16 cellular contexts compared by ENCODE assay signal in genomic region chr16:87056551-87056950, GRCh38.
"Had no signal": no experiment of that assay in that cellular context is flagged by ENCODE, and none has a peak within 500 bp of the region (broad histone marks: within the 10 kb centered on the region; RNA-seq: fewer than 3 reads in every experiment).

No MANE protein-coding gene starts in this region.

- H3K36me3 ChIP-seq: heart left ventricle had no signal

- H3K4me3 Mint-ChIP-seq: naive thymus-derived CD4-positive, alpha-beta T cell; nephron progenitor cell had no signal

- H3K27ac ChIP-seq: dorsolateral prefrontal cortex, heart left ventricle, psoas muscle had no signal

- FAIRE-seq: endometrium, frontal cortex, small intestine had no signal

- ATAC-seq: esophagus mucosa; naive thymus-derived CD4-positive, alpha-beta T cell; psoas muscle had no signal

- H3K4me1 ChIP-seq: psoas muscle had no signal

- H3K27ac Mint-ChIP-seq: naive thymus-derived CD4-positive, alpha-beta T cell; nephron progenitor cell had no signal

- H3K4me3 ChIP-seq: dorsolateral prefrontal cortex, heart left ventricle, psoas muscle had no signal

- DNase-seq: cortex of kidney; effector CD8-positive, alpha-beta T cell; heart left ventricle; hippocampal formation; naive thymus-derived CD4-positive, alpha-beta T cell; nephron progenitor cell; psoas muscle; retina; small intestine; stimulated activated CD4-positive, alpha-beta T cell treated with anti-CD3 and anti-CD28 coated beads, Interleukin-12 subunit alpha, Interleukin-12 subunit beta, amount 100 ng/mL, for 4 hours; stimulated activated naive CD4-positive, alpha-beta T cell treated with Interleukin-2 at 50 U/mL for 16 hours; trophoblast cell had no signal
